Comparison of ENCODE assay signal across 9 cellular contexts in the genomic region with DNA sequence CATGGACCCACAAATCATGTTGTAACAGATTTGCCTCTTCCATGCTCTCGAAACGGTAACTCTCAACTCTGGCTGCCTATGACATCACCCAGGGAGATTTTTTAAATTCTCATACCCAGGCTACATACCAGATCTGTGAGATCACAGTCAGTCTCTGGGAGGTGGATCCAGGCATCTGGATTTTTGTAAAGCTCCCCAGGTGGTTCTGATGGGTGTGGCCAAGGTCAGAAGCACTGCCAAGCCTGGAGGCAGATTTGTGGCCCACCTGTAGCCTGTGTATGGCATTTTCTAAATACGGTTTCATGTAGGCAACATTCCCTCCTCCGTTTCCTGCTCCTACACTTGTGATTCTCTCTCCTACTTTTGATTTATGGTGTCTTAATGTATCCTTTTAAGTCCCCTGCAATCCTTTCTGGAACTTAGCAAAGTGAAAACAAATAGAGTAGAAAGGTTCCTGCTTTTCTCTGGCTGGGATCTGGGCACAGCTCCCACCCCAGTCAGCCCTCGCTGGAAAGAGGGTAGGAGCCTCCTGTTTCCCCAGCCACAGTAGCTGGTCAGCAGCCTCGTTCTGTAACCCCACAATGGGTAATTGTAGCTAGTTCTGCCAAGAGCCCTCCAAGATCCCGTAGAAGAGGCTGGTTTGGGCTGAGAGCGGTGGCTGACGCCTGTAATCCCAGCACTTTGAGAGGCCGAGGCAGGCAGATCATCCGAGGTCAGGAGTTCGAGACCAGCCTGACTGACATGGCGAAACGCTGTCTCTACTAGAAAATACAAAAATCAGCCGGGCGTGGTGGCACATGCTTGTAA.
DNase-seq lines count a peak whose midpoint lies in the region; ATAC-seq, FAIRE-seq and TF ChIP-seq lines count a peak whose summit lies in the region.
"Had no signal": no experiment of that assay in that cellular context is flagged by ENCODE, and none has a peak within 500 bp of the region (broad histone marks: within the 10 kb centered on the region; RNA-seq: fewer than 3 reads in every experiment).

No MANE protein-coding gene starts in this region.

- no peaks in the 10 kb centered on the region for H4K20me1 ChIP-seq in HepG2 (ENCODE audit: insufficient read depth, low read length)

- H3K9me3 ChIP-seq in HepG2 (ENCODE audit: low read length) = no peaks in the 10 kb centered on the region

- no peak overlapping the region for H3K4me2 ChIP-seq in HepG2 (ENCODE audit: low read depth, low read length)

- H3K79me2 ChIP-seq in HepG2 (ENCODE audit: insufficient read depth, low read length) = no peaks in the 10 kb centered on the region

- TF ChIP-seq CTCF in brain microvascular endothelial cell (IDR thresholded peaks at IDR 0.05; ENCODE audit: low read depth, low read length, missing control alignments) (no peak), HepG2 (CRISPR knock-in tag; IDR thresholded peaks at IDR 0.05) (no peak)

- no peak overlapping the region for H3K27ac ChIP-seq in brain microvascular endothelial cell
- no peak overlapping the region for H3K27ac ChIP-seq in HepG2 (ENCODE audit: extremely low read length, insufficient read depth, low read length)

- no peak for TF ChIP-seq POLR2A in HepG2 (IDR thresholded peaks at IDR 0.05; ENCODE audit: insufficient read depth in 1 of 2, low read depth in 2 of 2, low read length in 2 of 2)

- TF ChIP-seq EP300 in HepG2 (IDR thresholded peaks at IDR 0.05; ENCODE audit: low read depth in 2 of 2, low read length in 2 of 2) = no peak
- TF ChIP-seq EP300 in HepG2 (CRISPR knock-in tag; IDR thresholded peaks at IDR 0.05; ENCODE audit: borderline replicate concordance) = no peak

- TF ChIP-seq RAD21 in HepG2 (CRISPR knock-in tag; IDR thresholded peaks at IDR 0.05) = no peak

- H3K4me1 ChIP-seq in HepG2 (ENCODE audit: insufficient read depth, low read length) = no peaks in the 10 kb centered on the region

- POLR2A ChIA-PET in HepG2 (lab: Yijun Ruan, JAX) = no interaction called here

- DNase-seq in 8988T (peak; percentile 72), HS-27A (ENCODE audit: low read depth) (peak; percentile 81), brain microvascular endothelial cell (peak; percentile 74), HepG2 (ENCODE audit: low spot score) (peak; percentile 20), NCI-H510A (lab: John Stamatoyannopoulos, UW) (no peak), NCI-H1105 treated with DMSO at 0.1 percent for 48 hours (lab: John Stamatoyannopoulos, UW) (no peak), NCI-H2029 (lab: John Stamatoyannopoulos, UW) (no peak)
- DNase-seq: activated CD4-positive, alpha-beta memory T cell treated with anti-CD3 and anti-CD28 coated beads, Interleukin-2, amount 10 ng/mL, durations not matched to agents 7 days and 5 days had no signal

- ATAC-seq in HepG2 (no peak), GM19328 (IDR thresholded peaks at IDR 0.05; ENCODE audit: unreplicated experiment) (no peak)

- H3K4me3 ChIP-seq in brain microvascular endothelial cell (ENCODE audit: low read depth, low read length) (no peak overlapping the region), HepG2 (replicated peaks in 1 of 3; ENCODE audit: insufficient read depth in 1 of 3, low read depth in 2 of 3, low read length in 3 of 3) (no peak overlapping the region)

- intact Hi-C loops in HepG2 (cut with micrococcal nuclease; ENCODE audit: unreplicated experiment) = no loop called here

- in situ Hi-C loops in brain microvascular endothelial cell (cut with HindIII; ENCODE audit: low pct_ligation_motif_present, low sequenced_read_pairs) (no loop called here), HepG2 (cut with HindIII; ENCODE audit: extremely low pct_ligation_motif_present, low pct_unique_long_range_greater_than_20kb) (no loop called here)

- no peak for FAIRE-seq in HepG2 (lab: Jason Lieb, UNC)

- H3K27me3 ChIP-seq in brain microvascular endothelial cell (replicated peaks) (no peaks in the 10 kb centered on the region), HepG2 (ENCODE audit: control insufficient read depth in 1 of 2, insufficient read depth in 2 of 2, low read length in 2 of 2) (no peaks in the 10 kb centered on the region; a peak in 1 of 5 replicates)

- 31% methylated on average over 16 of the region's 16 CpGs for WGBS in HepG2 (ENCODE audit: low lambda C conversion rate)

- BruUV-seq in HepG2 (replicated peaks; lab: Mats Ljungman, UMichigan) = no TSS peak

- CTCF ChIA-PET in HepG2 (lab: Yijun Ruan, JAX; ENCODE audit: low intra/inter-chr PET ratio, low total read pairs) = no interaction called here

- no peak overlapping the region for H2AFZ ChIP-seq in HepG2 (ENCODE audit: low read length)

- H3K9ac ChIP-seq in HepG2 (ENCODE audit: insufficient read depth, low read depth, low read length) = no peak overlapping the region

- no peaks in the 10 kb centered on the region for H3K36me3 ChIP-seq in brain microvascular endothelial cell (replicated peaks)
- H3K36me3 ChIP-seq in HepG2 (replicated peaks in 1 of 2; ENCODE audit: control insufficient read depth in 1 of 2, insufficient read depth in 2 of 2, low read length in 2 of 2) = no peaks in the 10 kb centered on the region

TF ChIP-seq in HepG2, 621 proteins besides CTCF, POLR2A, EP300 and RAD21:
- TF ChIP-seq NFKB2 (CRISPR knock-in tag; IDR thresholded peaks at IDR 0.05; ENCODE audit: borderline replicate concordance) (no peak), KLF13 (CRISPR knock-in tag; IDR thresholded peaks at IDR 0.05) (no peak), CREB1 (IDR thresholded peaks at IDR 0.05) (peak; percentile 66), CREB1 (CRISPR knock-in tag; IDR thresholded peaks at IDR 0.05) (no peak)
TF ChIP-seq in HepG2: peak in this region for 1.

Comparison
In these comparisons a context has a peak if more than half of its experiments do, and no peak if none do; other contexts are left out.
1. DNase-seq: peak in 8988T (single experiment), HS-27A (single experiment), brain microvascular endothelial cell (single experiment) and HepG2 (single experiment); none in NCI-H510A (single experiment), NCI-H1105 treated with DMSO at 0.1 percent for 48 hours (single experiment) and NCI-H2029 (single experiment).